Comparison of ENCODE assay signal across 9 cellular contexts in genomic region chr10:95793401-95794045, GRCh38. TPM values are rescaled to one million over a fixed set of nuclear protein-coding genes. Genes with fewer than 3 reads are reported as not detected.
DNase-seq lines count a peak whose midpoint lies in the region; ATAC-seq and TF ChIP-seq lines count a peak whose summit lies in the region.
"Had no signal": no experiment of that assay in that cellular context is flagged by ENCODE, and none has a peak within 500 bp of the region (broad histone marks: within the 10 kb centered on the region; RNA-seq: fewer than 3 reads in every experiment).

No MANE protein-coding gene starts in this region.

- H3K9me2 ChIP-seq in MM.1S (replicated peaks; ENCODE audit: insufficient read depth, low read length) = no peaks in the 10 kb centered on the region

- peaks cover 11% of the 10 kb centered on the region for H3K4me1 Mint-ChIP-seq in activated naive CD8-positive, alpha-beta T cell treated with anti-CD3 and anti-CD28 coated beads for 36 hours

- no peaks in the 10 kb centered on the region for H3K9me3 ChIP-seq in osteoblast (ENCODE audit: low read depth, low read length)
- H3K9me3 ChIP-seq in MM.1S (replicated peaks; ENCODE audit: insufficient read depth, low read length) = no peaks in the 10 kb centered on the region

- ATAC-seq in GM18511 (IDR thresholded peaks at IDR 0.05; ENCODE audit: unreplicated experiment) (peak; percentile 45), HG02973 (IDR thresholded peaks at IDR 0.05; ENCODE audit: unreplicated experiment) (peak; percentile 40)

- H3K36me3 Mint-ChIP-seq in activated naive CD8-positive, alpha-beta T cell treated with anti-CD3 and anti-CD28 coated beads for 36 hours = no peaks in the 10 kb centered on the region

- peaks cover 16% of the 10 kb centered on the region for H3K27me3 Mint-ChIP-seq in activated naive CD8-positive, alpha-beta T cell treated with anti-CD3 and anti-CD28 coated beads for 36 hours

- H3K9me3 Mint-ChIP-seq in activated naive CD8-positive, alpha-beta T cell treated with anti-CD3 and anti-CD28 coated beads for 36 hours = no peaks in the 10 kb centered on the region

- H4K20me1 ChIP-seq in osteoblast (ENCODE audit: insufficient read depth, low read length) (no peaks in the 10 kb centered on the region), MM.1S (ENCODE audit: insufficient read depth, low read length) (no peaks in the 10 kb centered on the region)

- no peak for TF ChIP-seq CTCF in osteoblast (IDR thresholded peaks at IDR 0.05; ENCODE audit: extremely low read depth, low read depth, low read length)
- no peak for TF ChIP-seq CTCF in MM.1S (IDR thresholded peaks at IDR 0.05; ENCODE audit: low read length)

- H2AFZ ChIP-seq in osteoblast (ENCODE audit: low read length) = peak overlapping the region; percentile 35
- no peak overlapping the region for H2AFZ ChIP-seq in MM.1S (ENCODE audit: low read length)

- H3K27me3 ChIP-seq in osteoblast (ENCODE audit: insufficient read depth, low read length) (no peaks in the 10 kb centered on the region), MM.1S (replicated peaks; ENCODE audit: insufficient read depth, low read length) (no peaks in the 10 kb centered on the region)

- no peaks in the 10 kb centered on the region for H3K79me2 ChIP-seq in osteoblast (ENCODE audit: insufficient read depth, low read length)
- H3K79me2 ChIP-seq in MM.1S (ENCODE audit: low read length) = no peaks in the 10 kb centered on the region

- H3F3A ChIP-seq in MM.1S (ENCODE audit: insufficient read depth, low read length) = no peaks in the 10 kb centered on the region

- H3K9ac ChIP-seq in MM.1S (ENCODE audit: low read length) = no peak overlapping the region

- peak overlapping the region; percentile 47 for H3K27ac Mint-ChIP-seq in activated naive CD8-positive, alpha-beta T cell treated with anti-CD3 and anti-CD28 coated beads for 36 hours

- no peaks in the 10 kb centered on the region for H3K36me3 ChIP-seq in osteoblast (ENCODE audit: insufficient read depth, low read length)
- H3K36me3 ChIP-seq in MM.1S (replicated peaks; ENCODE audit: insufficient read depth, low read length) = no peaks in the 10 kb centered on the region

- H3K4me3 ChIP-seq in osteoblast (ENCODE audit: insufficient read depth, low read length) = no peak overlapping the region
- H3K4me3 ChIP-seq in MM.1S (ENCODE audit: low read length) = no peak overlapping the region

- H3K27ac ChIP-seq in osteoblast (ENCODE audit: low read depth, low read length) (peak overlapping the region; percentile 19), MM.1S (ENCODE audit: low read length) (no peak overlapping the region)
- H3K27ac ChIP-seq: VCaP had no signal

- no peak overlapping the region for H3K4me2 ChIP-seq in osteoblast (ENCODE audit: insufficient read depth, low read length)
- H3K4me2 ChIP-seq in MM.1S (ENCODE audit: low read depth, low read length) = no peak overlapping the region

- DNase-seq in activated naive CD8-positive, alpha-beta T cell treated with anti-CD3 and anti-CD28 coated beads for 36 hours = peak; percentile 37
- DNase-seq in osteoblast (ENCODE audit: insufficient read length, low spot score, missing footprints) (no peak), T-helper 9 cell (no peak), NCI-H446 treated with DMSO at 0.1 percent for 48 hours (lab: John Stamatoyannopoulos, UW) (no peak), MM.1S (no peak), DMS53 treated with DMSO at 0.1 percent for 48 hours (lab: John Stamatoyannopoulos, UW; ENCODE audit: unreplicated experiment) (no peak)

- no peak overlapping the region for H3K4me3 Mint-ChIP-seq in activated naive CD8-positive, alpha-beta T cell treated with anti-CD3 and anti-CD28 coated beads for 36 hours

- H3K4me1 ChIP-seq in osteoblast (ENCODE audit: insufficient read depth, low read length) (peaks cover 38% of the 10 kb centered on the region), MM.1S (ENCODE audit: low read length) (no peaks in the 10 kb centered on the region)

RNA-seq across cellular contexts. Expression of gene ENTPD1, which starts 37.6 kb away (rescaled TPM):
- total RNA-seq in activated naive CD8-positive, alpha-beta T cell treated with anti-CD3 and anti-CD28 coated beads for 36 hours = under 1 TPM; 0.64 to 0.99 TPM
- 7.6 and 10.6 TPM in 2 replicates for total RNA-seq in osteoblast
